In the genomic region with DNA sequence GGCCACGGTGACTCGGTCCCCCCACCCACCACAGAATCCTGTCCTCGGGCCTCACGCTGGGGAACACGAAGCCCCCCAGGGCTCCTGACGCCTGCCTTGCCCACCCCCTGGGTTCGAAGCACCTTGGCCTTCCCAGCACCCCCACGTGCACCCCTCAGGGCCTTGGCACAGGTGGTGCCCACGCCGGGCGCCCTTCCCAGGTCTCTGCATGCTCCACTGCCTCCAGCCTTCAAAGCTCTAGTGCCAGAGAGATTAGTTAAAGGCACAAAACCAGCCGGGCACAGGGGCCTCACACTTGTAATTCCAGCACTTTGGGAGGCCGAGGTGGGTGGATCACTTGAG, we compare ENCODE assay signal across 18 cellular contexts.
"Had no signal": no experiment of that assay in that cellular context is flagged by ENCODE, and none has a peak within 500 bp of the region (broad histone marks: within the 10 kb centered on the region; RNA-seq: fewer than 3 reads in every experiment).

No MANE protein-coding gene starts in this region.

- H3K36me3 ChIP-seq: neutrophil, spleen, transverse colon had no signal

- H3K9me3 Mint-ChIP-seq: naive thymus-derived CD8-positive, alpha-beta T cell; stimulated activated memory B cell treated with anti-CD40 and anti-IgM and Interleukin-4, amounts not matched to agents 10 μg/mL and 1 μg/mL and 100 μg/mL, for 72 hours; stimulated activated naive CD8-positive, alpha-beta T cell treated with anti-CD3 and anti-CD28 coated beads, Interleukin-15, amount 100 ng/mL, for 72 hours had no signal

- DNase-seq: cortex of kidney; dorsolateral prefrontal cortex; effector CD8-positive, alpha-beta T cell; foreskin melanocyte; hippocampal formation; kidney glomerular epithelial cell; mucosa of descending colon; psoas muscle; stimulated activated CD4-positive, alpha-beta T cell treated with anti-CD3 and anti-CD28 coated beads, Interleukin-15, amount 100 ng/mL, for 24 hours; stimulated activated CD4-positive, alpha-beta T cell treated with anti-CD3 and anti-CD28 coated beads, Interleukin-1b, Interleukin-23, amount 100 ng/mL, for 48 hours; stimulated activated CD4-positive, alpha-beta T cell treated with anti-CD3 and anti-CD28 coated beads, Interleukin-4, amount 100 ng/mL, for 24 hours; stimulated activated naive CD8-positive, alpha-beta T cell treated with anti-CD3 and anti-CD28 coated beads, Interleukin-15, amount 100 ng/mL, for 72 hours; testis; transverse colon had no signal

- H3K36me3 Mint-ChIP-seq: naive thymus-derived CD8-positive, alpha-beta T cell; stimulated activated memory B cell treated with anti-CD40 and anti-IgM and Interleukin-4, amounts not matched to agents 10 μg/mL and 1 μg/mL and 100 μg/mL, for 72 hours had no signal

- H3K4me1 ChIP-seq: psoas muscle had no signal

- H3K9me3 ChIP-seq: mucosa of descending colon, neutrophil, psoas muscle, testis, transverse colon had no signal

- H3K27me3 ChIP-seq: testis had no signal

- H3K4me3 ChIP-seq: mucosa of descending colon, testis had no signal

- H3K27ac ChIP-seq: neutrophil, psoas muscle, spleen, testis, transverse colon had no signal

- ATAC-seq: mucosa of descending colon, psoas muscle had no signal

- H3K27ac Mint-ChIP-seq: naive thymus-derived CD8-positive, alpha-beta T cell; stimulated activated memory B cell treated with anti-CD40 and anti-IgM and Interleukin-4, amounts not matched to agents 10 μg/mL and 1 μg/mL and 100 μg/mL, for 72 hours; stimulated activated naive CD8-positive, alpha-beta T cell treated with anti-CD3 and anti-CD28 coated beads, Interleukin-15, amount 100 ng/mL, for 72 hours had no signal
